Comparison of ENCODE assay signal across 8 cellular contexts in the genomic region with DNA sequence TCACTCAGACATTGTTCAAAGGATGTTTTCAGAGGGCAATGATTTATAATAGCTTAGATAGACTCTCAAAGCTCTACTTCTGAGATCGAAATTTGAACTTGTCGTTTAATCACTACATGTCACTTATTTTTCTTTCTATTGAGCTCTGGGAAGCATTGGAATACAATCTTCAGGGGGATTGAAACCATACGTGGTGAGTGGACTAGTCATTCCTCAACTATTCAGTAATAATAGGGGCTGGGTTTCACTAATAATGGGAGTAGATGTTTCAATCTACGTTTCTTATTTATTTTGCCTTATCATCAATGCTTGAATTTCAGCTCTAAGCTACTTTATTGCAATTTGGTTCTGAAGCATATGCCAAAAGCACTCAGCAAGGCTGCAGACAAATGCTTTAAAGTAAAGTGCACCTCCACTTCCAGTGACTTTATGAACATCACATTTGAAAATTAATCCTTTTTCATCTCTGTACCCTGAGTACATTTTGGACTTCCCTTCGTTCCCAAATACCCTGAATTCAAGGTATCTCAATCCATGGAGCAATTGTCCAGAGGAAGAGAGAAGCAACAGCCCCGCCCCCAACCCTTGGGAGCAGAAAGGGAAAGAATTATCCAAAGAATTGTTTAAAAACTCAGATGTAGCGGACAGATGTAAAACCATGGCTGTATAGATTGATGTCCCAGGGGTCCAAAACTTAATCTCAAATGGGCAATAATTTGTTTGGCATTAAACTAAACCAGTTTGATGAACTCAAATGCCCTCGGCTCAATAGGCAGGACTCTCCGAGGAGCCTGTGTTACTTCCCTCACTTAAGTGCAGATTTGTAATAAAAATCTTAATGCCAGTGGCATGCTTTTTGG.
DNase-seq lines count a peak whose midpoint lies in the region; ATAC-seq and TF ChIP-seq lines count a peak whose summit lies in the region.

No MANE protein-coding gene starts in this region.

- H3K27me3 ChIP-seq in BE2C, result no peaks in the 10 kb centered on the region
- H3K27me3 ChIP-seq in PC-3 (ENCODE audit: low read length), result no peaks in the 10 kb centered on the region
- no peaks in the 10 kb centered on the region for H3K27me3 ChIP-seq in ectodermal cell (ENCODE audit: control insufficient read depth, insufficient read depth, low read length, poor library complexity, severe bottlenecking)
- no peaks in the 10 kb centered on the region for H3K27me3 ChIP-seq in transverse colon

- BruUV-seq in PC-3 (replicated peaks; lab: Mats Ljungman, UMichigan), result no TSS peak

- H3K27ac ChIP-seq in PC-3 (ENCODE audit: low read length) (peak overlapping the region; percentile 79), ectodermal cell (ENCODE audit: insufficient read depth, low read depth, low read length, poor library complexity, severe bottlenecking) (peak overlapping the region; percentile 12), transverse colon (peak overlapping the region; percentile 97 to 100 (median 100))

- no peak for TF ChIP-seq POLR2A in transverse colon (IDR thresholded peaks at IDR 0.05)

- POLR2A ChIA-PET in PC-3 (lab: Charles Lee; ENCODE audit: unreplicated experiment), result interaction anchor here (0.5 to 4.0 kb wide), 11 partner anchors 20 to 79 kb away, joined by 3 to 174 read pairs (median 4); a partner anchor contains a TSS

- H3F3A ChIP-seq in PC-3 (ENCODE audit: low read length, unreplicated experiment), result peaks cover 14% of the 10 kb centered on the region

- TF ChIP-seq EP300 in transverse colon (IDR thresholded peaks at IDR 0.05; ENCODE audit: low read depth), result no peak

- ATAC-seq in PC-3 (no peak), HG02763 (IDR thresholded peaks at IDR 0.05; ENCODE audit: unreplicated experiment) (no peak), HG03354 (IDR thresholded peaks at IDR 0.05; ENCODE audit: poor library complexity, severe bottlenecking, unreplicated experiment) (no peak)

- H3K4me3 ChIP-seq in BE2C (ENCODE audit: low read depth, low read length), result peak overlapping the region; percentile 99
- peak overlapping the region; percentile 90 for H3K4me3 ChIP-seq in PC-3 (ENCODE audit: low read length)
- peak overlapping the region; percentile 56 for H3K4me3 ChIP-seq in ectodermal cell (ENCODE audit: insufficient read depth, low read depth, low read length)
- peak overlapping the region; percentile 20 to 91 (median 80) for H3K4me3 ChIP-seq in transverse colon

- peak overlapping the region; percentile 90 for H3K4me2 ChIP-seq in PC-3 (ENCODE audit: low read length)

- TF ChIP-seq CTCF in BE2C (IDR thresholded peaks at IDR 0.05; ENCODE audit: low read depth, low read length) (no peak), PC-3 (conservative IDR thresholded peaks at IDR 0.05; ENCODE audit: low read depth, low read length) (no peak), transverse colon (IDR thresholded peaks at IDR 0.05) (no peak)

- CTCF ChIA-PET in PC-3 (lab: Charles Lee), result no interaction called here

- peaks cover 3% of the 10 kb centered on the region; the same call in 1 of the 2 replicates for H3K4me1 ChIP-seq in BE2C
- H3K4me1 ChIP-seq in PC-3 (ENCODE audit: insufficient read depth, low read length), result peaks cover 22% of the 10 kb centered on the region
- H3K4me1 ChIP-seq in ectodermal cell (ENCODE audit: control insufficient read depth, insufficient read depth, low read length), result no peaks in the 10 kb centered on the region
- peaks cover 0 to 29% (median 14%) of the 10 kb centered on the region in 4 donors for H3K4me1 ChIP-seq in transverse colon

- H3K9ac ChIP-seq in PC-3 (ENCODE audit: low read length), result peak overlapping the region; percentile 94

- in situ Hi-C loops in transverse colon (cut with MboI; ENCODE audit: low pct_ligation_motif_present in 1 of 4, low pct_unique_long_range_greater_than_20kb in 1 of 4, low sequenced_read_pairs in 3 of 4), result loop anchor here in 3 of 4 donors (5.0 to 25.0 kb wide), 3 partner anchors 33 to 982 kb away; a partner anchor contains a TSS

- DNase-seq in BE2C, result peak; percentile 59
- peak; percentile 34 for DNase-seq in HCEC 1CT
- peak; percentile 54 for DNase-seq in PC-3
- peak; percentile 26 for DNase-seq in midbrain (lab: John Stamatoyannopoulos, UW)
- peak; percentile 52 for DNase-seq in transverse colon

- H4K20me1 ChIP-seq in PC-3 (ENCODE audit: low read length), result peaks cover 28% of the 10 kb centered on the region

- H3K36me3 ChIP-seq in BE2C (0 out of 2 replicates have a peak, but pooled peaks cover 2% of the 10 kb centered on the region), PC-3 (ENCODE audit: low read depth, low read length) (no peaks in the 10 kb centered on the region), ectodermal cell (ENCODE audit: control insufficient read depth, insufficient read depth, low read length) (no peaks in the 10 kb centered on the region), transverse colon (no peaks in the 10 kb centered on the region)

- H3K79me2 ChIP-seq in PC-3 (ENCODE audit: low read length), result peaks cover 33% of the 10 kb centered on the region

- 37 to 44% methylated on average over 8 to 9 of the region's 9 CpGs for WGBS in ectodermal cell, 2 experiments
- WGBS in transverse colon (ENCODE audit: low coverage in 1 of 2), 2 donors, result 29 to 32% methylated on average over 9 of the region's 9 CpGs

- H3K9me3 ChIP-seq in BE2C (no peaks in the 10 kb centered on the region), PC-3 (ENCODE audit: low read length) (no peaks in the 10 kb centered on the region), ectodermal cell (ENCODE audit: control insufficient read depth, low read length) (no peaks in the 10 kb centered on the region), transverse colon (no peaks in the 10 kb centered on the region)

- peak overlapping the region; percentile 61 for H2AFZ ChIP-seq in PC-3 (ENCODE audit: low read length)

- no peaks in the 10 kb centered on the region for H3K9me2 ChIP-seq in PC-3 (replicated peaks; ENCODE audit: low read length)

- intact Hi-C loops in PC-3 (cut with micrococcal nuclease), result loop anchor here (5.0 kb wide), 1 partner anchor 977 kb away; a partner anchor contains a TSS
- intact Hi-C loops in transverse colon (cut with DNase I; ENCODE audit: low total_unique reads), result loop anchor here (5.0 kb wide), 2 partner anchors 33 to 42 kb away; a partner anchor contains a TSS

Comparison
In these comparisons a context has a peak if more than half of its experiments do, and no peak if none do; other contexts are left out.
1. H3K27ac ChIP-seq: peak in every context shown above with its lines; median percentile 100 in transverse colon; 79 in PC-3; 12 in ectodermal cell.